ENCODE assay signal across 19 cellular contexts in genomic region chr11:65309006-65309405, GRCh38. TPM values are rescaled to one million over a fixed set of nuclear protein-coding genes. Genes with fewer than 3 reads are reported as not detected.
A peak's percentile ranks its signal among the peaks of the same experiment; 100 is the strongest.
DNase-seq lines count a peak whose midpoint lies in the region; ATAC-seq and TF ChIP-seq lines count a peak whose summit lies in the region.
"Had no signal": no experiment of that assay in that cellular context is flagged by ENCODE, and none has a peak within 500 bp of the region (broad histone marks: within the 10 kb centered on the region; RNA-seq: fewer than 3 reads in every experiment).

No MANE protein-coding gene starts in this region.

- intact Hi-C loops in esophagus muscularis mucosa (cut with DNase I) = no loop called here

- no peaks in the 10 kb centered on the region for H3K27me3 ChIP-seq in ACC112 (ENCODE audit: insufficient read depth, low read length)
- no peaks in the 10 kb centered on the region for H3K27me3 ChIP-seq in esophagus muscularis mucosa
- H3K27me3 ChIP-seq in osteoblast (ENCODE audit: insufficient read depth, low read length) = no peaks in the 10 kb centered on the region
- no peaks in the 10 kb centered on the region for H3K27me3 ChIP-seq in suprapubic skin

- H4K20me1 ChIP-seq in osteoblast (ENCODE audit: insufficient read depth, low read length) = no peaks in the 10 kb centered on the region

- POLR2A ChIA-PET in HEK293 (lab: Yijun Ruan, JAX) = no interaction called here
- POLR2A ChIA-PET in activated CD8-positive, alpha-beta T cell treated with anti-CD3 and anti-CD28 coated beads, Interleukin-2, amount 10 ng/mL, durations not matched to agents 7 days and 5 days (lab: Charles Lee) = interaction anchor here (0.6 to 0.9 kb wide), 2 partner anchors 46 to 262 kb away, joined by 3 read pairs; no protein-coding TSS in a partner anchor

- no peak overlapping the region for H2AFZ ChIP-seq in ACC112 (ENCODE audit: low read length, unreplicated experiment)
- no peak overlapping the region for H2AFZ ChIP-seq in osteoblast (ENCODE audit: low read length)

- no peak for TF ChIP-seq CTCF in HEK293 (tag by site-specific recombination; IDR thresholded peaks at IDR 0.05)
- no peak for TF ChIP-seq CTCF in esophagus muscularis mucosa (IDR thresholded peaks at IDR 0.05)
- TF ChIP-seq CTCF in osteoblast (IDR thresholded peaks at IDR 0.05; ENCODE audit: extremely low read depth, low read depth, low read length) = no peak
- no peak for TF ChIP-seq CTCF in suprapubic skin (IDR thresholded peaks at IDR 0.05)

- TF ChIP-seq EP300 in esophagus muscularis mucosa (IDR thresholded peaks at IDR 0.05) = no peak
- TF ChIP-seq EP300 in suprapubic skin (IDR thresholded peaks at IDR 0.05) = no peak

- H3K27ac Mint-ChIP-seq in activated CD8-positive, alpha-beta T cell treated with anti-CD3 and anti-CD28 coated beads, Interleukin-2, amount 10 ng/mL, durations not matched to agents 7 days and 5 days = no peak overlapping the region
- H3K27ac Mint-ChIP-seq: activated CD8-positive, alpha-beta T cell treated with anti-CD3 and anti-CD28 coated beads for 36 hours; IgD-negative memory B cell; nephron progenitor cell; stimulated activated memory B cell treated with anti-CD40 and anti-IgM and Interleukin-4, amounts not matched to agents 10 μg/mL and 1 μg/mL and 100 μg/mL, for 72 hours; WTC11 had no signal

- H3K9me3 ChIP-seq in HEK293 (ENCODE audit: control insufficient read depth, insufficient read depth, low read depth, low read length) (no peaks in the 10 kb centered on the region), esophagus muscularis mucosa (no peaks in the 10 kb centered on the region), osteoblast (ENCODE audit: low read depth, low read length) (no peaks in the 10 kb centered on the region), suprapubic skin (no peaks in the 10 kb centered on the region)

- H3K4me3 Mint-ChIP-seq in activated CD8-positive, alpha-beta T cell treated with anti-CD3 and anti-CD28 coated beads, Interleukin-2, amount 10 ng/mL, durations not matched to agents 7 days and 5 days = no peak overlapping the region
- H3K4me3 Mint-ChIP-seq: activated CD8-positive, alpha-beta T cell treated with anti-CD3 and anti-CD28 coated beads for 36 hours; IgD-negative memory B cell; nephron progenitor cell; stimulated activated memory B cell treated with anti-CD40 and anti-IgM and Interleukin-4, amounts not matched to agents 10 μg/mL and 1 μg/mL and 100 μg/mL, for 72 hours; WTC11 had no signal

- H3K27ac ChIP-seq in ACC112 (ENCODE audit: low read depth, low read length) = peak overlapping the region; percentile 86
- no peak overlapping the region for H3K27ac ChIP-seq in HEK293 (ENCODE audit: extremely low read depth, low read depth, low read length)
- peak overlapping the region; percentile 7 to 51 (median 31) for H3K27ac ChIP-seq in esophagus muscularis mucosa (replicated peaks in 1 of 4)
- H3K27ac ChIP-seq in osteoblast (ENCODE audit: low read depth, low read length) = no peak overlapping the region
- H3K27ac ChIP-seq in suprapubic skin = no peak overlapping the region

- WGBS in esophagus muscularis mucosa = 65% methylated on average over 2 of the region's 5 CpGs
- WGBS in suprapubic skin = 51% methylated on average over 5 of the region's 5 CpGs

- H3K79me2 ChIP-seq in ACC112 (ENCODE audit: control insufficient read depth, insufficient read depth, low read length, unreplicated experiment) = peaks cover 12% of the 10 kb centered on the region
- H3K79me2 ChIP-seq in osteoblast (ENCODE audit: insufficient read depth, low read length) = no peaks in the 10 kb centered on the region

- no peak overlapping the region; the same call in 1 of the 2 replicates for H3K4me3 ChIP-seq in ACC112 (ENCODE audit: low read depth, low read length)
- H3K4me3 ChIP-seq in HEK293 (ENCODE audit: low read depth, low read length) = no peak overlapping the region
- H3K4me3 ChIP-seq in esophagus muscularis mucosa = no peak overlapping the region
- no peak overlapping the region for H3K4me3 ChIP-seq in osteoblast (ENCODE audit: insufficient read depth, low read length)
- no peak overlapping the region for H3K4me3 ChIP-seq in suprapubic skin

- peaks cover 54% of the 10 kb centered on the region for H3K4me1 ChIP-seq in ACC112 (ENCODE audit: control insufficient read depth, insufficient read depth, low read length, unreplicated experiment)
- H3K4me1 ChIP-seq in HEK293 (ENCODE audit: control insufficient read depth, insufficient read depth, low read length) = 0 out of 2 replicates have a peak, but pooled peaks cover 3% of the 10 kb centered on the region
- peaks cover 44 to 87% (median 82%) of the 10 kb centered on the region in 4 donors for H3K4me1 ChIP-seq in esophagus muscularis mucosa
- peaks cover 32% of the 10 kb centered on the region for H3K4me1 ChIP-seq in osteoblast (ENCODE audit: insufficient read depth, low read length)
- peaks cover 33% of the 10 kb centered on the region for H3K4me1 ChIP-seq in suprapubic skin

- H3K27me3 Mint-ChIP-seq in activated CD8-positive, alpha-beta T cell treated with anti-CD3 and anti-CD28 coated beads, Interleukin-2, amount 10 ng/mL, durations not matched to agents 7 days and 5 days (ENCODE audit: low read depth) = peaks cover 5% of the 10 kb centered on the region

- H3K36me3 ChIP-seq in ACC112 (ENCODE audit: insufficient read depth, low read length) = 0 out of 2 replicates have a peak, but pooled peaks cover 3% of the 10 kb centered on the region
- H3K36me3 ChIP-seq in HEK293 (ENCODE audit: control insufficient read depth in 2 of 2, insufficient read depth in 1 of 2, low read length in 2 of 2) = peaks cover 0 to 11% of the 10 kb centered on the region in 2 experiments; a peak in 2 of 3 replicates
- H3K36me3 ChIP-seq in esophagus muscularis mucosa = no peaks in the 10 kb centered on the region
- H3K36me3 ChIP-seq in osteoblast (ENCODE audit: insufficient read depth, low read length) = no peaks in the 10 kb centered on the region
- H3K36me3 ChIP-seq in suprapubic skin = peaks cover 4% of the 10 kb centered on the region

- peaks cover 8% of the 10 kb centered on the region for H3K36me3 Mint-ChIP-seq in activated CD8-positive, alpha-beta T cell treated with anti-CD3 and anti-CD28 coated beads, Interleukin-2, amount 10 ng/mL, durations not matched to agents 7 days and 5 days (ENCODE audit: low read depth)
- H3K36me3 Mint-ChIP-seq: IgD-negative memory B cell had no signal

- DNase-seq in esophagus muscularis mucosa (ENCODE audit: extremely low spot score) (no peak), osteoblast (ENCODE audit: insufficient read length, low spot score, missing footprints) (peak; percentile 81), suprapubic skin (ENCODE audit: low spot score in 2 of 2) (no peak), HPDE6-E6E7 (ENCODE audit: extremely low spot score) (no peak)
- no peak for DNase-seq in activated CD8-positive, alpha-beta T cell treated with anti-CD3 and anti-CD28 coated beads, Interleukin-2, amount 10 ng/mL, durations not matched to agents 7 days and 5 days
- DNase-seq: activated CD8-positive, alpha-beta T cell treated with anti-CD3 and anti-CD28 coated beads for 36 hours; activated T-cell treated with anti-CD3 and anti-CD28 coated beads, Interleukin-2, amount 50 U/mL, for 48 hours; EL; head of caudate nucleus; NCI-H187; NCI-H345; nephron progenitor cell; stimulated activated CD4-positive, alpha-beta T cell treated with anti-CD3 and anti-CD28 coated beads, Interleukin-15, amount 100 ng/mL, for 24 hours had no signal

- no peaks in the 10 kb centered on the region for H3K9me3 Mint-ChIP-seq in activated CD8-positive, alpha-beta T cell treated with anti-CD3 and anti-CD28 coated beads, Interleukin-2, amount 10 ng/mL, durations not matched to agents 7 days and 5 days (ENCODE audit: insufficient read depth)
- H3K9me3 Mint-ChIP-seq: activated CD8-positive, alpha-beta T cell treated with anti-CD3 and anti-CD28 coated beads for 36 hours; IgD-negative memory B cell; nephron progenitor cell; stimulated activated memory B cell treated with anti-CD40 and anti-IgM and Interleukin-4, amounts not matched to agents 10 μg/mL and 1 μg/mL and 100 μg/mL, for 72 hours; WTC11 had no signal

- TF ChIP-seq POLR2A in esophagus muscularis mucosa (IDR thresholded peaks at IDR 0.05; ENCODE audit: low read depth) = no peak
- no peak for TF ChIP-seq POLR2A in suprapubic skin (IDR thresholded peaks at IDR 0.05)

- H3K4me2 ChIP-seq in osteoblast (ENCODE audit: insufficient read depth, low read length) = no peak overlapping the region

- no peaks in the 10 kb centered on the region for H3K4me1 Mint-ChIP-seq in activated CD8-positive, alpha-beta T cell treated with anti-CD3 and anti-CD28 coated beads, Interleukin-2, amount 10 ng/mL, durations not matched to agents 7 days and 5 days (ENCODE audit: low read depth)

- ATAC-seq in activated CD8-positive, alpha-beta T cell treated with anti-CD3 and anti-CD28 coated beads, Interleukin-2, amount 10 ng/mL, durations not matched to agents 7 days and 5 days = no peak
- no peak for ATAC-seq in HG02763 (IDR thresholded peaks at IDR 0.05; ENCODE audit: unreplicated experiment)
- ATAC-seq: activated CD8-positive, alpha-beta T cell treated with anti-CD3 and anti-CD28 coated beads for 36 hours; WTC11 had no signal

- CTCF ChIA-PET in HEK293 (lab: Yijun Ruan, JAX) = interaction anchor here (0.7 to 1.5 kb wide), 5 partner anchors 8 to 440 kb away, joined by 3 to 6 read pairs (median 5); no protein-coding TSS in a partner anchor
- CTCF ChIA-PET in activated CD8-positive, alpha-beta T cell treated with anti-CD3 and anti-CD28 coated beads, Interleukin-2, amount 10 ng/mL, durations not matched to agents 7 days and 5 days (lab: Charles Lee) = interaction anchor here (1.2 kb wide), 1 partner anchor 21 kb away, joined by 4 read pairs; no protein-coding TSS in a partner anchor

RNA-seq across cellular contexts. Expression of gene CDC42EP2, which starts 5.7 kb away (rescaled TPM):
- 10 to 100 TPM; 39.9 to 90.1 (median 54.4) TPM for total RNA-seq in esophagus muscularis mucosa
- total RNA-seq in osteoblast = 15.0 and 15.6 TPM in 2 replicates
- total RNA-seq in suprapubic skin = 1 to 10 TPM; 1.9 to 8.3 (median 5.7) TPM
- total RNA-seq in activated CD8-positive, alpha-beta T cell treated with anti-CD3 and anti-CD28 coated beads, Interleukin-2, amount 10 ng/mL, durations not matched to agents 7 days and 5 days = 1 to 10 TPM in 1 of 2 experiments, under 1 TPM in 1; 0.29 to 1.2 TPM

RNA-seq across cellular contexts. Expression of gene DPF2, which starts 24.6 kb away (rescaled TPM):
- total RNA-seq in esophagus muscularis mucosa = 10 to 100 TPM; 40.3 to 60.6 (median 52.9) TPM
- total RNA-seq in osteoblast = 44.2 and 48.1 TPM in 2 replicates
- total RNA-seq in suprapubic skin = 10 to 100 TPM; 17.8 to 35.8 (median 27.4) TPM
- total RNA-seq in activated CD8-positive, alpha-beta T cell treated with anti-CD3 and anti-CD28 coated beads, Interleukin-2, amount 10 ng/mL, durations not matched to agents 7 days and 5 days = 10 to 100 TPM; 56.3 to 56.9 TPM

RNA-seq across cellular contexts. Expression of gene TIGD3, which starts 45.5 kb away (rescaled TPM):
- total RNA-seq in esophagus muscularis mucosa (under 1 TPM in 1 of 4 donors, not detected in 3; 0.19 TPM), osteoblast (not detected in 2 replicates), suprapubic skin (under 1 TPM in 3 of 4 donors, not detected in 1; 0.32 to 0.76 (median 0.64) TPM)
- 1 to 10 TPM; 1.1 to 1.4 TPM for total RNA-seq in activated CD8-positive, alpha-beta T cell treated with anti-CD3 and anti-CD28 coated beads, Interleukin-2, amount 10 ng/mL, durations not matched to agents 7 days and 5 days

RNA-seq across cellular contexts. Expression of gene POLA2, which starts 47.2 kb away (rescaled TPM):
- 10 to 100 TPM; 14.7 to 26.6 (median 17.3) TPM for total RNA-seq in esophagus muscularis mucosa
- 4.3 and 6.2 TPM in 2 replicates for total RNA-seq in osteoblast
- total RNA-seq in suprapubic skin = 10 to 100 TPM in 1 of 4 donors, 1 to 10 TPM in 3; 4.5 to 19.7 (median 7.3) TPM
- total RNA-seq in activated CD8-positive, alpha-beta T cell treated with anti-CD3 and anti-CD28 coated beads, Interleukin-2, amount 10 ng/mL, durations not matched to agents 7 days and 5 days = 10 to 100 TPM; 63.6 to 76.1 TPM

Comparison
In these comparisons a context has a peak if more than half of its experiments do, and no peak if none do; other contexts are left out.
1. H3K27ac ChIP-seq: peak in ACC112 (single experiment) and esophagus muscularis mucosa (4 of 4); none in HEK293 (single experiment), osteoblast (single experiment) and suprapubic skin (single experiment).